ENCODE assay signal across 14 cellular contexts in the genomic region with DNA sequence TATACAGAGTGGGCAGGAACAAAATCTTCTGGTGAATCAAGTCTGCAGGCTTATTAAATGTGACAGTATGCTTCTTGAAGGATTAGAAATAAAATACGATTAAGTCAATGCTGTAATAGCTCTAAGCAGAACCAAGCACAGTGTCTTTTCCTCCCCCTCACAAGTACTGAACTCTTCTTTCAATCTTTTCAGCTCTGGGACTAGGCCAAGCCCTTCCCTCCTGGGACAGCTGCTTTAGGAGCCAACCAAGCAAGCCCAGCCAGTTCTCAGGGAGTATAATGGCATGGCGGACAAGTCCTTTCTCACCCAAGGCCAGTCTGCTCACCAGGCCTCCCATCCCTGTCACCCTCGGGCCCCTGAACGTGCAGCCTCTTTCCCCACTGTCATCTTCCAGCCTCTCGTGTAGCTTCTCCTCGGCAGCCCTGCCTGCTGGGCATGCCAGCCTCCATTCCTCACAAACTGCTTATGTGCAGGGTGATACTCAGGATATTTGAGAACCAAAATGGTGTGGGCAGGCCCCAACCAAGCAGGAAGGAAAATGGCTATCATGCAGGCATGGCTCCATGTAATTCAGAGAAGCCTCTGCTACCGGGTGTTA. TPM values are rescaled to one million over a fixed set of nuclear protein-coding genes. Genes with fewer than 3 reads are reported as not detected.
DNase-seq lines count a peak whose midpoint lies in the region; ATAC-seq, FAIRE-seq and TF ChIP-seq lines count a peak whose summit lies in the region.
"Had no signal": no experiment of that assay in that cellular context is flagged by ENCODE, and none has a peak within 500 bp of the region (broad histone marks: within the 10 kb centered on the region; RNA-seq: fewer than 3 reads in every experiment).

No MANE protein-coding gene starts in this region.

- H4K20me1 ChIP-seq in KMS-11 (ENCODE audit: insufficient read depth) = no peaks in the 10 kb centered on the region

- H3K27ac Mint-ChIP-seq in CD4-positive, alpha-beta T cell = peak overlapping the region; percentile 93
- H3K27ac Mint-ChIP-seq: dendritic cell treated with granulocyte-macrophage colony-stimulating factor and Interleukin-4, amounts not matched to agents 40 ng/mL and 50 ng/mL, for 4 days had no signal

- POLR2A ChIA-PET in CD4-positive, alpha-beta T cell (lab: Charles Lee) = interaction anchor here (9.6 kb wide), 1 partner anchor 11 kb away, joined by 202 read pairs; a partner anchor contains a TSS

- H3K9ac ChIP-seq in KMS-11 = peak overlapping the region; percentile 59

- H3K4me3 ChIP-seq in KMS-11 (IDR thresholded peaks at IDR 0.05; ENCODE audit: insufficient read depth, low read depth, low read length) (no peak overlapping the region), esophagus (ENCODE audit: low read depth in 1 of 2, low read length in 2 of 2) (no peak overlapping the region), pancreas (no peak overlapping the region)
- H3K4me3 ChIP-seq: SJSA1 had no signal

- no peaks in the 10 kb centered on the region for H3K9me3 ChIP-seq in CD4-positive, alpha-beta T cell (ENCODE audit: control insufficient read depth, low read length)
- H3K9me3 ChIP-seq in esophagus (ENCODE audit: control insufficient read depth in 2 of 2, insufficient read depth in 1 of 2, low read depth in 1 of 2, low read length in 1 of 2) (no peaks in the 10 kb centered on the region), pancreas (no peaks in the 10 kb centered on the region)
- H3K9me3 ChIP-seq: SJSA1 had no signal

- CTCF ChIA-PET in CD4-positive, alpha-beta T cell (lab: Charles Lee) = interaction anchor here (3.0 kb wide), 1 partner anchor 281 kb away, joined by 12 read pairs; a partner anchor contains a TSS

- H3K4me2 ChIP-seq in KMS-11 = peak overlapping the region; percentile 72

- peaks cover 93% of the 10 kb centered on the region for H3K4me1 Mint-ChIP-seq in CD4-positive, alpha-beta T cell (ENCODE audit: low read depth)

- intact Hi-C loops in CD4-positive, alpha-beta T cell (cut with DNase I, micrococcal nuclease) = loop anchor here in 1 of 2 experiments (5.0 to 10.0 kb wide), 3 partner anchors 56 to 356 kb away; a partner anchor contains a TSS
- intact Hi-C loops in pancreas (cut with DNase I) = no loop called here

- no peak for ATAC-seq in CD4-positive, alpha-beta T cell (ENCODE audit: poor library complexity)
- peak in 3 of 4 donors; percentile 11 to 48 (median 37) for ATAC-seq in pancreas
- ATAC-seq in HG02973 (IDR thresholded peaks at IDR 0.05; ENCODE audit: unreplicated experiment) = no peak
- no peak for ATAC-seq in HG03571 (IDR thresholded peaks at IDR 0.05; ENCODE audit: unreplicated experiment)

- H3K27me3 Mint-ChIP-seq in CD4-positive, alpha-beta T cell = no peaks in the 10 kb centered on the region

- H2AFZ ChIP-seq in KMS-11 (ENCODE audit: low read depth) = peak overlapping the region; percentile 50

- FAIRE-seq in pancreas (lab: Jason Lieb, UNC) (no peak), H54 (lab: Jason Lieb, UNC) (no peak)

- TF ChIP-seq CTCF in CD4-positive, alpha-beta T cell (IDR thresholded peaks at IDR 0.05) = no peak
- TF ChIP-seq CTCF in KMS-11 (conservative IDR thresholded peaks at IDR 0.05; ENCODE audit: low read depth, low read length) (no peak), pancreas (IDR thresholded peaks at IDR 0.05) (no peak)

- H3K4me1 ChIP-seq in KMS-11 (ENCODE audit: low read depth, poor library complexity, severe bottlenecking) (peaks cover 63% of the 10 kb centered on the region), esophagus (ENCODE audit: control insufficient read depth in 2 of 2, insufficient read depth in 2 of 2, low read length in 1 of 2) (peaks cover 0 to 3% of the 10 kb centered on the region in 2 donors), pancreas (peaks cover 0 to 8% (median 2%) of the 10 kb centered on the region in 3 donors)

- no peaks in the 10 kb centered on the region for H3K9me3 Mint-ChIP-seq in CD4-positive, alpha-beta T cell
- H3K9me3 Mint-ChIP-seq: dendritic cell treated with granulocyte-macrophage colony-stimulating factor and Interleukin-4, amounts not matched to agents 40 ng/mL and 50 ng/mL, for 4 days had no signal

- no peaks in the 10 kb centered on the region for H3K36me3 Mint-ChIP-seq in CD4-positive, alpha-beta T cell (ENCODE audit: low read depth)

- no peaks in the 10 kb centered on the region for H3K79me2 ChIP-seq in KMS-11 (ENCODE audit: insufficient read depth, low read depth)

- H3K27me3 ChIP-seq in CD4-positive, alpha-beta T cell (ENCODE audit: control insufficient read depth, insufficient read depth, low read length) = no peaks in the 10 kb centered on the region
- H3K27me3 ChIP-seq in KMS-11 (ENCODE audit: insufficient read depth, low read depth) = no peaks in the 10 kb centered on the region
- no peaks in the 10 kb centered on the region for H3K27me3 ChIP-seq in esophagus (ENCODE audit: control insufficient read depth in 1 of 2, insufficient read depth in 2 of 2, low read length in 2 of 2)
- H3K27me3 ChIP-seq in pancreas = no peaks in the 10 kb centered on the region
- H3K27me3 ChIP-seq: SJSA1 had no signal

- peak overlapping the region; percentile 67 for H3K4me3 Mint-ChIP-seq in CD4-positive, alpha-beta T cell
- H3K4me3 Mint-ChIP-seq: dendritic cell treated with granulocyte-macrophage colony-stimulating factor and Interleukin-4, amounts not matched to agents 40 ng/mL and 50 ng/mL, for 4 days had no signal

- no peak for DNase-seq in CD4-positive, alpha-beta T cell
- DNase-seq in pancreas = no peak
- no peak for DNase-seq in SIG-M5 treated with dmso at 0.1 percent for 504 hours (lab: John Stamatoyannopoulos, UW; ENCODE audit: unreplicated experiment)
- no peak for DNase-seq in H54 (ENCODE audit: insufficient read length, low spot score)
- DNase-seq: DMS53, NCI-H2107, retina had no signal

- peak overlapping the region; percentile 81 for H3K27ac ChIP-seq in CD4-positive, alpha-beta T cell (ENCODE audit: low read depth, low read length)
- peak overlapping the region; percentile 93 for H3K27ac ChIP-seq in KMS-11
- peak overlapping the region; percentile 72 to 85 for H3K27ac ChIP-seq in esophagus (ENCODE audit: low read depth in 2 of 2, low read length in 1 of 2)
- H3K27ac ChIP-seq in pancreas = peak overlapping the region in 1 of 4 donors; percentile 6
- H3K27ac ChIP-seq: SJSA1 had no signal

- H3K36me3 ChIP-seq in KMS-11 (ENCODE audit: insufficient read depth) (no peaks in the 10 kb centered on the region), esophagus (ENCODE audit: control insufficient read depth in 2 of 2, insufficient read depth in 2 of 2, low read length in 1 of 2) (no peaks in the 10 kb centered on the region), pancreas (no peaks in the 10 kb centered on the region)
- H3K36me3 ChIP-seq: SJSA1 had no signal

- WGBS in esophagus, 2 donors = 45 to 48% methylated on average over 7 of the region's 7 CpGs
- WGBS in pancreas, 2 donors = 59 to 60% methylated on average over 7 of the region's 7 CpGs

- no peak for TF ChIP-seq POLR2A in H54 (IDR thresholded peaks at IDR 0.05; ENCODE audit: low read depth, low read length)

RNA-seq across cellular contexts. Expression of a gene that starts 8.4 kb away (rescaled TPM):
- total RNA-seq in CD4-positive, alpha-beta T cell = 100 to 1,000 TPM; 205 to 210 TPM
- polyA plus RNA-seq in esophagus (10 to 100 TPM; 21.9 to 38.3 TPM), pancreas (10 to 100 TPM in 1 of 2 donors, 1 to 10 TPM in 1; 9.5 to 15.5 TPM)
- total RNA-seq in pancreas = 10 to 100 TPM; 14.7 to 26.0 (median 16.9) TPM

RNA-seq across cellular contexts. Expression of a gene that starts 32.3 kb away (rescaled TPM):
- not detected for total RNA-seq in CD4-positive, alpha-beta T cell
- polyA plus RNA-seq in esophagus (10 to 100 TPM; 21.6 to 96.1 TPM), pancreas (10 to 100 TPM; 47.9 to 75.7 TPM)
- total RNA-seq in pancreas = 100 to 1,000 TPM in 2 of 6 donors, 10 to 100 TPM in 4; 12.1 to 133 (median 54.6) TPM
- total RNA-seq: HT1080, SJSA1 had no signal

Comparison
In these comparisons a context has a peak if more than half of its experiments do, and no peak if none do; other contexts are left out.
1. ATAC-seq: peak in pancreas (3 of 4); none in CD4-positive, alpha-beta T cell (single experiment), HG02973 (single experiment) and HG03571 (single experiment).
2. RNA of a gene that starts 8.4 kb away (total RNA-seq): 205 to 210 TPM in CD4-positive, alpha-beta T cell; 14.7 to 26.0 TPM in pancreas; every median in the first group is over 4 times any median in the second.
3. RNA of a gene that starts 32.3 kb away (total RNA-seq): 12.1 to 133 TPM in pancreas; not detected in CD4-positive, alpha-beta T cell; every median in the first group is over 10 times any median in the second.